Comparison of ENCODE assay signal across 15 cellular contexts in genomic region chr9:115595951-115596742, GRCh38.
DNase-seq lines count a peak whose midpoint lies in the region; FAIRE-seq and TF ChIP-seq lines count a peak whose summit lies in the region.
"Had no signal": no experiment of that assay in that cellular context is flagged by ENCODE, and none has a peak within 500 bp of the region (broad histone marks: within the 10 kb centered on the region; RNA-seq: fewer than 3 reads in every experiment).

No MANE protein-coding gene starts in this region.

- peak overlapping the region; percentile 10 for H2AFZ ChIP-seq in osteoblast (ENCODE audit: low read length)

- no peaks in the 10 kb centered on the region for H4K20me1 ChIP-seq in osteoblast (ENCODE audit: insufficient read depth, low read length)

- peak overlapping the region; percentile 66 for H3K4me3 ChIP-seq in osteoblast (ENCODE audit: insufficient read depth, low read length)
- H3K4me3 ChIP-seq: lower lobe of right lung had no signal

- peaks cover 72% of the 10 kb centered on the region for H3K4me1 ChIP-seq in osteoblast (ENCODE audit: insufficient read depth, low read length)
- H3K4me1 ChIP-seq: lower lobe of right lung had no signal

- H3K4me3 Mint-ChIP-seq in MCF 10A (ENCODE audit: unreplicated experiment), result no peak overlapping the region
- H3K4me3 Mint-ChIP-seq: CD8-positive, alpha-beta memory T cell had no signal

- POLR2A ChIA-PET in MCF 10A (lab: Yijun Ruan, JAX), result no interaction called here

- H3K4me2 ChIP-seq in osteoblast (ENCODE audit: insufficient read depth, low read length), result peak overlapping the region; percentile 93

- no peaks in the 10 kb centered on the region for H3K9me3 ChIP-seq in osteoblast (ENCODE audit: low read depth, low read length)
- H3K9me3 ChIP-seq: heart right ventricle, lower lobe of right lung, tibial nerve had no signal

- intact Hi-C loops in MCF 10A (cut with micrococcal nuclease), result no loop called here

- H3K36me3 Mint-ChIP-seq in MCF 10A (ENCODE audit: insufficient read depth, unreplicated experiment), result peaks cover 6% of the 10 kb centered on the region
- H3K36me3 Mint-ChIP-seq: CD8-positive, alpha-beta memory T cell had no signal

- no peaks in the 10 kb centered on the region for H3K9me3 Mint-ChIP-seq in MCF 10A (ENCODE audit: unreplicated experiment)
- H3K9me3 Mint-ChIP-seq: CD8-positive, alpha-beta memory T cell had no signal

- no peak for TF ChIP-seq POLR2A in GM12892 (IDR thresholded peaks at IDR 0.05; ENCODE audit: low read depth, low read length)

- no peaks in the 10 kb centered on the region for H3K27me3 ChIP-seq in osteoblast (ENCODE audit: insufficient read depth, low read length)
- H3K27me3 ChIP-seq: tibial nerve had no signal

- no peak overlapping the region for H3K27ac Mint-ChIP-seq in MCF 10A (ENCODE audit: low read depth, unreplicated experiment)
- H3K27ac Mint-ChIP-seq: CD8-positive, alpha-beta memory T cell; progenitor cell of endocrine pancreas had no signal

- no peaks in the 10 kb centered on the region for H3K36me3 ChIP-seq in osteoblast (ENCODE audit: insufficient read depth, low read length)
- H3K36me3 ChIP-seq: heart right ventricle, lower lobe of right lung, tibial nerve had no signal

- peak overlapping the region; percentile 98 for H3K27ac ChIP-seq in osteoblast (ENCODE audit: low read depth, low read length)
- H3K27ac ChIP-seq: lower lobe of right lung had no signal

- no TSS peak for BruUV-seq in MCF 10A (replicated peaks; lab: Mats Ljungman, UMichigan)

- FAIRE-seq in GM12892 (lab: Jason Lieb, UNC), result no peak

- peaks cover 2% of the 10 kb centered on the region for H3K79me2 ChIP-seq in osteoblast (ENCODE audit: insufficient read depth, low read length)

- peak; percentile 95 for DNase-seq in AG09319 (ENCODE audit: extremely low read depth, low read depth)
- DNase-seq in NCI-H1105 (lab: John Stamatoyannopoulos, UW), result peak; percentile 56
- peak; percentile 92 for DNase-seq in dedifferentiated amniotic fluid mesenchymal stem cell (ENCODE audit: extremely low spot score)
- DNase-seq in osteoblast (ENCODE audit: insufficient read length, low spot score, missing footprints), result peak; percentile 61
- DNase-seq in CD1c-positive myeloid dendritic cell (ENCODE audit: extremely low spot score), result no peak
- no peak for DNase-seq in NCI-H1694 (lab: John Stamatoyannopoulos, UW)
- no peak for DNase-seq in GM12892 (ENCODE audit: insufficient read length)
- no peak for DNase-seq in MCF 10A (ENCODE audit: unreplicated experiment)
- DNase-seq: activated CD4-positive, alpha-beta T cell treated with anti-CD3 and anti-CD28 coated beads, Interleukin-2, amount 50 U/mL, for 48 hours; CD8-positive, alpha-beta memory T cell; heart right ventricle; lower lobe of right lung; NCI-H446 had no signal

- CTCF ChIA-PET in MCF 10A (lab: Yijun Ruan, JAX), result interaction anchor here (0.6 to 10.9 kb wide), 6 partner anchors 45 to 1066 kb away, joined by 3 to 122 read pairs (median 4); no protein-coding TSS in a partner anchor

- no peaks in the 10 kb centered on the region for H3K27me3 Mint-ChIP-seq in MCF 10A (ENCODE audit: insufficient read depth, unreplicated experiment)

- TF ChIP-seq CTCF in AG09319 (IDR thresholded peaks at IDR 0.05; ENCODE audit: low read depth, low read length), result no peak
- no peak for TF ChIP-seq CTCF in osteoblast (IDR thresholded peaks at IDR 0.05; ENCODE audit: extremely low read depth, low read depth, low read length)
- no peak for TF ChIP-seq CTCF in MCF 10A (IDR thresholded peaks at IDR 0.05; ENCODE audit: unreplicated experiment)

- H3K4me1 Mint-ChIP-seq in MCF 10A (ENCODE audit: insufficient read depth, unreplicated experiment), result peaks cover 32% of the 10 kb centered on the region
- H3K4me1 Mint-ChIP-seq: CD8-positive, alpha-beta memory T cell had no signal

Comparison
In these comparisons a context has a peak if more than half of its experiments do, and no peak if none do; other contexts are left out.
1. DNase-seq: peak in AG09319 (single experiment), NCI-H1105 (single experiment), dedifferentiated amniotic fluid mesenchymal stem cell (single experiment) and osteoblast (single experiment); none in CD1c-positive myeloid dendritic cell (single experiment), NCI-H1694 (single experiment), GM12892 (single experiment) and MCF 10A (single experiment).